Comparison of ENCODE assay signal across 7 cellular contexts in the genomic region with DNA sequence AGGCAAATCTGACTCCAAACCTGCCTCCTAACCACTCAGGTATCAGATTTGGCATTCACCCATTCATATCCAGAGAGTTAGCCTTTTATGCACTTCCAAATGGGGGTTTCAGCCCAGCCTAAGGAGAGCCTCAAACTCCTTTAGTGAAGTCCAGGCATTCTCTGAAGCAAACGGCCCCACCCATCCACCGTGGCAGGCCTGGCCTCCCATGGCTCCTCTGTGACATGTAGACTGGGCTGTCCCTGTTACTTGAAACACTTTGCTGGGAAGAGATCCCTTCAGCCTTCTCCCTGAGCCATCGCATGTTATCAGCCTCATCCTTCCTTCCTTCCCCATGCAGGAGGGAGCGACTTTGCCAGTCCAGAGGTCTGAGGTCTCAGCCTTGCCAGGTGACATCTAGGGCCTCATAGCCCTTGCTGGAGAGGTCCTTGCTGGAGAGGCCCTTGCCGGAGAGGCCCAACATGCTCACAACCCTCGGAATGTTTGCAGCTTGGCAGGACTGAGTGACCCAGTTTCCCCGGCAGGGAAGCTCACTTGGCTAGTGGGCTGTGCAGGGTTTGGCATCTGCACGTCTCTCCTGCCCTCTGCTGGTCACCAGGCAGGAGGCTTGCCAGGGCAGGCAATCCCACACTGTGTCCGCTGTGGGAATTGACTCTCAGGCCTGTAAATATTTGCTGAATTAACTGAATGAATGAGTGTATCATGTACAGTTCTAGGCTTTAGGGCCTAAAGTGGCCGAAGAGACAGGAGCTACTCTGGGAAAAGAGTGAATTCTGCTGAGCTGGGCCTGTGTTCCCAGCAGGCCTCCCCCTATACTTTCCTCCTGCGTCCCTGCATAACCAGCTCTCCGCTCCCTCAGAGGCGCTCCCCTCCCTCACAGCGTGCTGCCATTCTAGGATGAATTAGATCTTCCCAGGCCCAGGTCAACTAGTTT. TPM values are rescaled to one million over a fixed set of nuclear protein-coding genes. Genes with fewer than 3 reads are reported as not detected.
A peak's percentile ranks its signal among the peaks of the same experiment; 100 is the strongest.
DNase-seq lines count a peak whose midpoint lies in the region; ATAC-seq and TF ChIP-seq lines count a peak whose summit lies in the region.

No MANE protein-coding gene starts in this region.

- H3K27me3 ChIP-seq in cardiac muscle cell (no peaks in the 10 kb centered on the region), upper lobe of right lung (no peaks in the 10 kb centered on the region)

- no peaks in the 10 kb centered on the region for H3K4me1 Mint-ChIP-seq in activated naive CD8-positive, alpha-beta T cell treated with anti-CD3 and anti-CD28 coated beads, Interleukin-2, amount 10 ng/mL, durations not matched to agents 7 days and 5 days

- H3K4me3 ChIP-seq in cardiac muscle cell (no peak overlapping the region), upper lobe of right lung (no peak overlapping the region)

- DNase-seq in M059J (ENCODE audit: low read depth), result peak; percentile 61
- peak; percentile 37 for DNase-seq in SKM-1 (lab: John Stamatoyannopoulos, UW; ENCODE audit: unreplicated experiment)
- DNase-seq in activated naive CD8-positive, alpha-beta T cell treated with anti-CD3 and anti-CD28 coated beads, Interleukin-2, amount 10 ng/mL, durations not matched to agents 7 days and 5 days, result peak; percentile 69
- peak; percentile 79 to 91 for DNase-seq in cardiac muscle cell (ENCODE audit: low read depth in 1 of 2, low spot score in 1 of 2)
- DNase-seq in posterior cingulate gyrus, result peak; percentile 75 to 98 (median 86)
- peak; percentile 88 for DNase-seq in upper lobe of right lung

- no peak overlapping the region for H3K4me3 Mint-ChIP-seq in activated naive CD8-positive, alpha-beta T cell treated with anti-CD3 and anti-CD28 coated beads, Interleukin-2, amount 10 ng/mL, durations not matched to agents 7 days and 5 days

- peak; percentile 90 for ATAC-seq in activated naive CD8-positive, alpha-beta T cell treated with anti-CD3 and anti-CD28 coated beads, Interleukin-2, amount 10 ng/mL, durations not matched to agents 7 days and 5 days (ENCODE audit: low read depth)
- ATAC-seq in upper lobe of right lung, result peak; percentile 99

- TF ChIP-seq CTCF in GM12873 (IDR thresholded peaks at IDR 0.05; ENCODE audit: insufficient read depth, low read depth, low read length, missing control alignments) (peak; percentile 95), cardiac muscle cell (IDR thresholded peaks at IDR 0.05; ENCODE audit: low read depth, low read length) (peak; percentile 99), upper lobe of right lung (IDR thresholded peaks at IDR 0.05) (peak; percentile 94)

- H3K27ac Mint-ChIP-seq in activated naive CD8-positive, alpha-beta T cell treated with anti-CD3 and anti-CD28 coated beads, Interleukin-2, amount 10 ng/mL, durations not matched to agents 7 days and 5 days, result no peak overlapping the region

- no peaks in the 10 kb centered on the region for H3K9me3 Mint-ChIP-seq in activated naive CD8-positive, alpha-beta T cell treated with anti-CD3 and anti-CD28 coated beads, Interleukin-2, amount 10 ng/mL, durations not matched to agents 7 days and 5 days

- intact Hi-C loops in posterior cingulate gyrus (cut with DNase I) (loop anchor here (1.0 kb wide), 2 partner anchors 104 to 109 kb away; no protein-coding TSS in a partner anchor), upper lobe of right lung (cut with DNase I) (loop anchor here (2.0 kb wide), 1 partner anchor 110 kb away; no protein-coding TSS in a partner anchor)

- POLR2A ChIA-PET in activated naive CD8-positive, alpha-beta T cell treated with anti-CD3 and anti-CD28 coated beads, Interleukin-2, amount 10 ng/mL, durations not matched to agents 7 days and 5 days (lab: Charles Lee), result interaction anchor here (0.6 to 1.2 kb wide), 2 partner anchors 104 to 110 kb away, joined by 3 to 12 read pairs; no protein-coding TSS in a partner anchor

- H3K4me1 ChIP-seq in cardiac muscle cell (ENCODE audit: low read depth) (peaks cover 7% of the 10 kb centered on the region), upper lobe of right lung (peaks cover 6% of the 10 kb centered on the region)

- no peaks in the 10 kb centered on the region for H3K27me3 Mint-ChIP-seq in activated naive CD8-positive, alpha-beta T cell treated with anti-CD3 and anti-CD28 coated beads, Interleukin-2, amount 10 ng/mL, durations not matched to agents 7 days and 5 days

- H3K36me3 ChIP-seq in cardiac muscle cell (no peaks in the 10 kb centered on the region), upper lobe of right lung (no peaks in the 10 kb centered on the region)

- H3K27ac ChIP-seq in cardiac muscle cell (no peak overlapping the region), upper lobe of right lung (no peak overlapping the region)

- no peaks in the 10 kb centered on the region for H3K36me3 Mint-ChIP-seq in activated naive CD8-positive, alpha-beta T cell treated with anti-CD3 and anti-CD28 coated beads, Interleukin-2, amount 10 ng/mL, durations not matched to agents 7 days and 5 days

- H3K9me3 ChIP-seq in cardiac muscle cell (ENCODE audit: low read depth) (no peaks in the 10 kb centered on the region), upper lobe of right lung (no peaks in the 10 kb centered on the region)

RNA-seq across cellular contexts. Expression of gene RBM15, which starts 26.7 kb away (rescaled TPM):
- 20.9 and 35.8 TPM in 2 replicates for total RNA-seq in M059J (2014; rRNA removed; shearing (Covaris generic))
- 10 to 100 TPM; 80.3 to 80.6 TPM for total RNA-seq in activated naive CD8-positive, alpha-beta T cell treated with anti-CD3 and anti-CD28 coated beads, Interleukin-2, amount 10 ng/mL, durations not matched to agents 7 days and 5 days
- total RNA-seq in cardiac muscle cell (38.2 and 73.4 TPM in 2 replicates), upper lobe of right lung (22.1 TPM)
- 8.5 and 15.0 TPM in 2 replicates for polyA plus RNA-seq in cardiac muscle cell

Comparison
In these comparisons a context has a peak if more than half of its experiments do, and no peak if none do; other contexts are left out.
1. DNase-seq: peak in every context shown above with its lines; median percentile 88 in upper lobe of right lung; 86 in posterior cingulate gyrus; 85 in cardiac muscle cell; 69 in activated naive CD8-positive, alpha-beta T cell treated with anti-CD3 and anti-CD28 coated beads, Interleukin-2, amount 10 ng/mL, durations not matched to agents 7 days and 5 days; 61 in M059J; 37 in SKM-1.